Comparison of ENCODE assay signal across 1 cellular context in the genomic region with DNA sequence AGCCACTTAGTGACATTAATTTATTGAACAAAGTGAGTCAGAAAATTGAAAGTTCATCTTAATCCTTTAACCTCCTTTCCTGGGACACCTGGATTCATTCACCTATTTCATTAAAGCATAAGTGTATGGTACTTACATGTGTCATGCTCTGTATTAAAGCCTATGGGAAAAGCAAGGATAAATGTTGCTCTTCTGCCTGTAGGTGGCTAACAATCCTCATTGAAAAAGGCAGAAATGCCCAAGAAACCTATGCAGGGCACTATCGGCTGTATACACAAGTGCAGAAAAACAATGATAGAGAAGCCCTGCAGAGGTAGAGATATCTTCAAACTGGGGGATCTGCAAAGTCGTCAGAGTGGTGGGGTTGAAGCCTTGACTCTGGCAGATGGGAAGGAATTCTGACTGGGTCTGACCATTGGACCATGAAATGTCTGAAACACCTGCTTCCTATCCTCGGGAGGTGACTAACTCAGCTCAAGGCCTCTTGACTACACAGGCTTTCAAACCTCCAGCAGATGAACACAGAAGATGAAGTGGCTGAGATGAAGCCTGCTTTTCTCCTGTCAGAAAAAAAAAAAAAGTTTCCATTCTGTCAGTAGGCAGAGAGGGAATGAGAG.
TF ChIP-seq lines count a peak whose summit lies in the region.

No MANE protein-coding gene starts in this region.

TF ChIP-seq in GM23338, 12 proteins besides CTCF, POLR2A, EP300 and RAD21 (continued from another document):
- TF ChIP-seq ZNF462 (CRISPR knock-in tag; IDR thresholded peaks at IDR 0.05), result no peak
- TF ChIP-seq JUNB (IDR thresholded peaks at IDR 0.05; ENCODE audit: unreplicated experiment), result no peak
- no peak for TF ChIP-seq ETS1 (IDR thresholded peaks at IDR 0.05)
- TF ChIP-seq NANOG (IDR thresholded peaks at IDR 0.05; ENCODE audit: borderline replicate concordance), result no peak
- TF ChIP-seq POLR2AphosphoS5 (IDR thresholded peaks at IDR 0.05; ENCODE audit: low read depth), result no peak
- TF ChIP-seq CREB1 (CRISPR knock-in tag; IDR thresholded peaks at IDR 0.05; ENCODE audit: low read depth), result no peak
- TF ChIP-seq REST (IDR thresholded peaks at IDR 0.05; ENCODE audit: unreplicated experiment), result no peak
